In genomic region chr17:2954898-2955445, GRCh38 we compare ENCODE assay signal across 9 cellular contexts.
DNase-seq lines count a peak whose midpoint lies in the region; ATAC-seq, FAIRE-seq and TF ChIP-seq lines count a peak whose summit lies in the region.
"Had no signal": no experiment of that assay in that cellular context is flagged by ENCODE, and none has a peak within 500 bp of the region (broad histone marks: within the 10 kb centered on the region; RNA-seq: fewer than 3 reads in every experiment).

No MANE protein-coding gene starts in this region.

- H3K27ac Mint-ChIP-seq in activated naive CD4-positive, alpha-beta T cell treated with anti-CD3 and anti-CD28 coated beads for 36 hours, result no peak overlapping the region
- H3K27ac Mint-ChIP-seq in type B pancreatic cell, result peak overlapping the region; percentile 69

- CTCF ChIA-PET in activated naive CD4-positive, alpha-beta T cell treated with anti-CD3 and anti-CD28 coated beads for 36 hours (lab: Charles Lee), result no interaction called here

- no peaks in the 10 kb centered on the region for H3K27me3 Mint-ChIP-seq in activated naive CD4-positive, alpha-beta T cell treated with anti-CD3 and anti-CD28 coated beads for 36 hours (ENCODE audit: low read depth)
- H3K27me3 Mint-ChIP-seq in type B pancreatic cell, result no peaks in the 10 kb centered on the region

- FAIRE-seq in RCC 7860 (lab: Jason Lieb, UNC), result peak; percentile 76

- ATAC-seq in HG02970 (IDR thresholded peaks at IDR 0.05; ENCODE audit: low FRiP score, unreplicated experiment) (no peak), HG02885 (IDR thresholded peaks at IDR 0.05; ENCODE audit: poor library complexity, unreplicated experiment) (no peak)

- H3K4me3 Mint-ChIP-seq in activated naive CD4-positive, alpha-beta T cell treated with anti-CD3 and anti-CD28 coated beads for 36 hours, result no peak overlapping the region
- H3K4me3 Mint-ChIP-seq in type B pancreatic cell, result peak overlapping the region; percentile 8

- TF ChIP-seq CTCF in type B pancreatic cell (conservative IDR thresholded peaks at IDR 0.05), result no peak

- H3K36me3 Mint-ChIP-seq in activated naive CD4-positive, alpha-beta T cell treated with anti-CD3 and anti-CD28 coated beads for 36 hours (ENCODE audit: low read depth), result no peaks in the 10 kb centered on the region
- H3K36me3 Mint-ChIP-seq in type B pancreatic cell, result no peaks in the 10 kb centered on the region

- no peaks in the 10 kb centered on the region for H3K9me3 Mint-ChIP-seq in activated naive CD4-positive, alpha-beta T cell treated with anti-CD3 and anti-CD28 coated beads for 36 hours
- no peaks in the 10 kb centered on the region for H3K9me3 Mint-ChIP-seq in type B pancreatic cell

- H3K4me1 Mint-ChIP-seq in activated naive CD4-positive, alpha-beta T cell treated with anti-CD3 and anti-CD28 coated beads for 36 hours (ENCODE audit: low read depth), result peaks cover 9% of the 10 kb centered on the region
- H3K4me1 Mint-ChIP-seq in type B pancreatic cell (ENCODE audit: unreplicated experiment), result peaks cover 30% of the 10 kb centered on the region

- intact Hi-C loops in activated naive CD4-positive, alpha-beta T cell treated with anti-CD3 and anti-CD28 coated beads for 36 hours (cut with micrococcal nuclease), result loop anchor here (10.0 kb wide), 1 partner anchor 50 kb away; no protein-coding TSS in a partner anchor

- peak; percentile 34 for DNase-seq in activated naive CD4-positive, alpha-beta T cell treated with anti-CD3 and anti-CD28 coated beads for 36 hours
- no peak for DNase-seq in activated naive CD4-positive, alpha-beta T cell (lab: John Stamatoyannopoulos, UW)
- peak; percentile 85 for DNase-seq in RCC 7860 (ENCODE audit: low spot score)
- DNase-seq in fibroblast of peridontal ligament (ENCODE audit: extremely low read depth), result peak; percentile 59
- no peak for DNase-seq in type B pancreatic cell (ENCODE audit: extremely low spot score, unreplicated experiment)
- no peak for DNase-seq in activated gamma-delta T cell treated with Interleukin-2 at 50 U/mL for 16 hours
- DNase-seq: NCI-H345 had no signal

Comparison
In these comparisons a context has a peak if more than half of its experiments do, and no peak if none do; other contexts are left out.
1. DNase-seq: peak in activated naive CD4-positive, alpha-beta T cell treated with anti-CD3 and anti-CD28 coated beads for 36 hours (single experiment), RCC 7860 (single experiment) and fibroblast of peridontal ligament (single experiment); none in activated naive CD4-positive, alpha-beta T cell (0 of 4), type B pancreatic cell (single experiment) and activated gamma-delta T cell treated with Interleukin-2 at 50 U/mL for 16 hours (single experiment).